19 cellular contexts compared by ENCODE assay signal in genomic region chr19:41330476-41330875, GRCh38. TPM values are rescaled to one million over a fixed set of nuclear protein-coding genes. Genes with fewer than 3 reads are reported as not detected.
DNase-seq lines count a peak whose midpoint lies in the region; ATAC-seq and TF ChIP-seq lines count a peak whose summit lies in the region.
"Had no signal": no experiment of that assay in that cellular context is flagged by ENCODE, and none has a peak within 500 bp of the region (broad histone marks: within the 10 kb centered on the region; RNA-seq: fewer than 3 reads in every experiment).

No MANE protein-coding gene starts in this region.

- no peak overlapping the region for H2AFZ ChIP-seq in OCI-LY7 (ENCODE audit: low read length)
- H2AFZ ChIP-seq: GM23248 had no signal

- ATAC-seq in WTC11, result no peak
- ATAC-seq in GM21447 (IDR thresholded peaks at IDR 0.05; ENCODE audit: unreplicated experiment), result no peak
- ATAC-seq: sciatic nerve had no signal

- no peaks in the 10 kb centered on the region for H3K79me2 ChIP-seq in OCI-LY7 (ENCODE audit: insufficient read depth, low read depth, low read length)

- intact Hi-C loops in OCI-LY7 (cut with micrococcal nuclease; ENCODE audit: unreplicated experiment), result no loop called here

- no peaks in the 10 kb centered on the region for H3K9me2 ChIP-seq in OCI-LY7 (ENCODE audit: insufficient read depth, low read length)

- peaks cover 60% of the 10 kb centered on the region for H3K4me1 Mint-ChIP-seq in activated naive CD4-positive, alpha-beta T cell treated with anti-CD3 and anti-CD28 coated beads, Interleukin-2, amount 50 U/mL, for 24 hours
- H3K4me1 Mint-ChIP-seq in WTC11 (peaks cover 47% of the 10 kb centered on the region), endothelial cell (ENCODE audit: unreplicated experiment) (peaks cover 49% of the 10 kb centered on the region)

- DNase-seq in activated naive CD4-positive, alpha-beta T cell (lab: John Stamatoyannopoulos, UW), result no peak
- DNase-seq in WTC11 (ENCODE audit: low spot score) (no peak), endothelial cell (ENCODE audit: low spot score) (no peak), activated gamma-delta T cell (lab: John Stamatoyannopoulos, UW) (no peak), OCI-LY7 (ENCODE audit: low spot score) (no peak), AML-193 (lab: John Stamatoyannopoulos, UW) (no peak)
- DNase-seq: central memory CD4-positive, alpha-beta T cell; GM23248; hippocampal formation; NCI-H187 treated with DMSO at 0.1 percent for 48 hours; NCI-H510A; SHP77; stimulated activated CD4-positive, alpha-beta T cell treated with anti-CD3 and anti-CD28 coated beads, Interleukin-2, amount 100 ng/mL, for 24 hours had no signal

- no peak overlapping the region for H3K4me2 ChIP-seq in OCI-LY7 (ENCODE audit: low read length)

- no peak for TF ChIP-seq CTCF in WTC11 (IDR thresholded peaks at IDR 0.05)
- TF ChIP-seq CTCF in endothelial cell (IDR thresholded peaks at IDR 0.05; ENCODE audit: unreplicated experiment), result no peak
- no peak for TF ChIP-seq CTCF in OCI-LY7 (conservative IDR thresholded peaks at IDR 0.05; ENCODE audit: low read length)

- H3K27ac ChIP-seq in OCI-LY7 (ENCODE audit: low read depth, low read length, poor library complexity, severe bottlenecking), result no peak overlapping the region
- H3K27ac ChIP-seq: GM23248, suprapubic skin had no signal

- POLR2A ChIA-PET in WTC11 (lab: Charles Lee) (no interaction called here), OCI-LY7 (lab: Charles Lee) (no interaction called here)

- H3K27me3 Mint-ChIP-seq in activated naive CD4-positive, alpha-beta T cell treated with anti-CD3 and anti-CD28 coated beads, Interleukin-2, amount 50 U/mL, for 24 hours, result no peaks in the 10 kb centered on the region
- H3K27me3 Mint-ChIP-seq in WTC11 (ENCODE audit: low read depth) (peaks cover 19% of the 10 kb centered on the region), endothelial cell (ENCODE audit: unreplicated experiment) (peaks cover 26% of the 10 kb centered on the region)

- peaks cover 66% of the 10 kb centered on the region for H3K36me3 ChIP-seq in OCI-LY7 (ENCODE audit: insufficient read depth, low read length)

- no peaks in the 10 kb centered on the region for H4K20me1 ChIP-seq in OCI-LY7 (ENCODE audit: insufficient read depth, low read length)

- H3K4me1 ChIP-seq in OCI-LY7 (ENCODE audit: insufficient read depth, low read length, poor library complexity, severe bottlenecking), result peaks cover 40% of the 10 kb centered on the region

- peak overlapping the region; percentile 15 for H3K4me3 Mint-ChIP-seq in activated naive CD4-positive, alpha-beta T cell treated with anti-CD3 and anti-CD28 coated beads, Interleukin-2, amount 50 U/mL, for 24 hours
- H3K4me3 Mint-ChIP-seq in WTC11 (peak overlapping the region; percentile 44), endothelial cell (ENCODE audit: unreplicated experiment) (peak overlapping the region; percentile 24)
- H3K4me3 Mint-ChIP-seq: endodermal cell, mesothelial cell of epicardium had no signal

- H3K4me3 ChIP-seq in OCI-LY7 (ENCODE audit: low read depth, low read length, poor library complexity, severe bottlenecking), result no peak overlapping the region
- H3K4me3 ChIP-seq: GM23248, suprapubic skin had no signal

- peaks cover 13% of the 10 kb centered on the region for H3K36me3 Mint-ChIP-seq in activated naive CD4-positive, alpha-beta T cell treated with anti-CD3 and anti-CD28 coated beads, Interleukin-2, amount 50 U/mL, for 24 hours
- no peaks in the 10 kb centered on the region for H3K36me3 Mint-ChIP-seq in WTC11
- peaks cover 57% of the 10 kb centered on the region for H3K36me3 Mint-ChIP-seq in endothelial cell (ENCODE audit: low read depth, unreplicated experiment)

- CTCF ChIA-PET in WTC11 (lab: Charles Lee) (interaction anchor here (1.4 to 2.1 kb wide), 4 partner anchors 8 to 240 kb away, joined by 7 to 15 read pairs (median 10); partner anchors contain the start of gene TGFB1), OCI-LY7 (lab: Charles Lee; ENCODE audit: unreplicated experiment) (no interaction called here)

- BruUV-seq in OCI-LY7 (replicated peaks; lab: Mats Ljungman, UMichigan), result no TSS peak

- no peaks in the 10 kb centered on the region for H3K9me3 Mint-ChIP-seq in activated naive CD4-positive, alpha-beta T cell treated with anti-CD3 and anti-CD28 coated beads, Interleukin-2, amount 50 U/mL, for 24 hours
- H3K9me3 Mint-ChIP-seq in WTC11 (no peaks in the 10 kb centered on the region), endothelial cell (ENCODE audit: unreplicated experiment) (no peaks in the 10 kb centered on the region)
- H3K9me3 Mint-ChIP-seq: endodermal cell, mesothelial cell of epicardium had no signal

- H3K9me3 ChIP-seq in OCI-LY7 (ENCODE audit: low read length), result no peaks in the 10 kb centered on the region
- H3K9me3 ChIP-seq: suprapubic skin had no signal

- H3K27ac Mint-ChIP-seq in activated naive CD4-positive, alpha-beta T cell treated with anti-CD3 and anti-CD28 coated beads, Interleukin-2, amount 50 U/mL, for 24 hours, result peak overlapping the region; percentile 95
- H3K27ac Mint-ChIP-seq in WTC11 (no peak overlapping the region), endothelial cell (ENCODE audit: unreplicated experiment) (peak overlapping the region; percentile 51)
- H3K27ac Mint-ChIP-seq: endodermal cell, mesothelial cell of epicardium had no signal

TF ChIP-seq in WTC11, 78 proteins besides CTCF, POLR2A, EP300 and RAD21 (continues in another document):
- TF ChIP-seq, protein P1, sequence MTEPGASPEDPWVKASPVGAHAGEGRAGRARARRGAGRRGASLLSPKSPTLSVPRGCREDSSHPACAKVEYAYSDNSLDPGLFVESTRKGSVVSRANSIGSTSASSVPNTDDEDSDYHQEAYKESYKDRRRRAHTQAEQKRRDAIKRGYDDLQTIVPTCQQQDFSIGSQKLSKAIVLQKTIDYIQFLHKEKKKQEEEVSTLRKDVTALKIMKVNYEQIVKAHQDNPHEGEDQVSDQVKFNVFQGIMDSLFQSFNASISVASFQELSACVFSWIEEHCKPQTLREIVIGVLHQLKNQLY (CRISPR knock-in tag; IDR thresholded peaks at IDR 0.05), result no peak
- TF ChIP-seq, protein P2, sequence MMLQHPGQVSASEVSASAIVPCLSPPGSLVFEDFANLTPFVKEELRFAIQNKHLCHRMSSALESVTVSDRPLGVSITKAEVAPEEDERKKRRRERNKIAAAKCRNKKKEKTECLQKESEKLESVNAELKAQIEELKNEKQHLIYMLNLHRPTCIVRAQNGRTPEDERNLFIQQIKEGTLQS (CRISPR knock-in tag; conservative IDR thresholded peaks at IDR 0.05), result no peak
- TF ChIP-seq ZNF317 (CRISPR knock-in tag; IDR thresholded peaks at IDR 0.05; ENCODE audit: borderline replicate concordance, low read depth), result no peak
- no peak for TF ChIP-seq ETV6 (CRISPR knock-in tag; IDR thresholded peaks at IDR 0.05)
- TF ChIP-seq SP1 (CRISPR knock-in tag; conservative IDR thresholded peaks at IDR 0.05), result no peak
- no peak for TF ChIP-seq USF2 (CRISPR knock-in tag; IDR thresholded peaks at IDR 0.05)
- TF ChIP-seq ELF4 (CRISPR knock-in tag; IDR thresholded peaks at IDR 0.05; ENCODE audit: low read depth), result no peak
- TF ChIP-seq TP53 (CRISPR knock-in tag; IDR thresholded peaks at IDR 0.05), result no peak
- TF ChIP-seq ESRRA (CRISPR knock-in tag; IDR thresholded peaks at IDR 0.05; ENCODE audit: borderline replicate concordance), result no peak
- TF ChIP-seq OVOL2 (CRISPR knock-in tag; IDR thresholded peaks at IDR 0.05; ENCODE audit: borderline replicate concordance), result no peak
- no peak for TF ChIP-seq FOXP4 (CRISPR knock-in tag; IDR thresholded peaks at IDR 0.05)
- TF ChIP-seq HMGA2 (CRISPR knock-in tag; IDR thresholded peaks at IDR 0.05), result no peak
- no peak for TF ChIP-seq EMX1 (CRISPR knock-in tag; IDR thresholded peaks at IDR 0.05)
- no peak for TF ChIP-seq ZNF416 (CRISPR knock-in tag; IDR thresholded peaks at IDR 0.05)
- no peak for TF ChIP-seq ZNF138 (CRISPR knock-in tag; conservative IDR thresholded peaks at IDR 0.05)
- no peak for TF ChIP-seq SMAD4 (CRISPR knock-in tag; IDR thresholded peaks at IDR 0.05)

RNA-seq across cellular contexts. Expression of gene CCDC97, which starts 20.5 kb away (rescaled TPM):
- 29.7 to 31.4 TPM (median 30.8 TPM) in 3 replicates for total RNA-seq in WTC11 (2021)
- total RNA-seq in endothelial cell (ENCODE audit: unreplicated experiment), result 28.6 TPM
- 14.4 and 15.0 TPM in 2 replicates for total RNA-seq in OCI-LY7 (2014; rRNA removed; shearing (Covaris generic))
- total RNA-seq in OCI-LY7 (2022), result 35.0 and 36.6 TPM in 2 replicates

RNA-seq across cellular contexts. Expression of gene TGFB1, which starts 23.2 kb away (rescaled TPM):
- total RNA-seq in WTC11 (2021) (10.4 to 11.8 TPM (median 11.0 TPM) in 3 replicates), endothelial cell (ENCODE audit: unreplicated experiment) (193 TPM), OCI-LY7 (2022) (69.9 and 88.8 TPM in 2 replicates)
- 10.9 and 15.5 TPM in 2 replicates for total RNA-seq in OCI-LY7 (2014; rRNA removed; shearing (Covaris generic))

RNA-seq across cellular contexts. Expression of gene B9D2, which starts 33.5 kb away (rescaled TPM):
- total RNA-seq in WTC11 (2021) (4.5 to 6.3 TPM (median 4.7 TPM) in 3 replicates), endothelial cell (ENCODE audit: unreplicated experiment) (6.8 TPM), OCI-LY7 (2022) (3.4 and 5.2 TPM in 2 replicates)
- 1.7 and 3.9 TPM in 2 replicates for total RNA-seq in OCI-LY7 (2014; rRNA removed; shearing (Covaris generic))

RNA-seq across cellular contexts. Expression of gene TMEM91, which starts 45.9 kb away (rescaled TPM):
- total RNA-seq in WTC11 (2021) (5.3 to 6.0 TPM (median 5.3 TPM) in 3 replicates), endothelial cell (ENCODE audit: unreplicated experiment) (7.6 TPM), OCI-LY7 (2022) (12.7 and 13.5 TPM in 2 replicates)
- 5.6 and 10.7 TPM in 2 replicates for total RNA-seq in OCI-LY7 (2014; rRNA removed; shearing (Covaris generic))
